ENCODE assay signal across 22 cellular contexts in genomic region chr9:84339523-84339922, GRCh38.
DNase-seq lines count a peak whose midpoint lies in the region; ATAC-seq lines count a peak whose summit lies in the region.
"Had no signal": no experiment of that assay in that cellular context is flagged by ENCODE, and none has a peak within 500 bp of the region (broad histone marks: within the 10 kb centered on the region; RNA-seq: fewer than 3 reads in every experiment).

No MANE protein-coding gene starts in this region.

- no peak for DNase-seq in activated naive CD4-positive, alpha-beta T cell treated with anti-CD3 and anti-CD28 coated beads, Interleukin-2, amount 10 ng/mL, durations not matched to agents 7 days and 5 days
- DNase-seq in activated naive CD4-positive, alpha-beta T cell (lab: John Stamatoyannopoulos, UW), result no peak
- DNase-seq in epithelial cell of prostate (ENCODE audit: low read depth, low spot score) (no peak), left kidney (ENCODE audit: low read depth, low spot score) (peak; percentile 12), GM19240 (ENCODE audit: insufficient read length, low spot score) (no peak)
- DNase-seq: activated CD4-positive, alpha-beta T cell treated with anti-CD3 and anti-CD28 coated beads, Interleukin-2, amount 50 U/mL, for 1 hour; activated gamma-delta T cell; adrenal gland; dermis blood vessel endothelial cell; Kasumi-1; NCI-H1092; NCI-H2171; NCI-H748 treated with DMSO at 0.1 percent for 48 hours; T-helper 2 cell had no signal

- CTCF ChIA-PET in activated naive CD4-positive, alpha-beta T cell treated with anti-CD3 and anti-CD28 coated beads, Interleukin-2, amount 10 ng/mL, durations not matched to agents 7 days and 5 days (lab: Charles Lee), result no interaction called here

- H3K27ac Mint-ChIP-seq in activated naive CD4-positive, alpha-beta T cell treated with anti-CD3 and anti-CD28 coated beads, Interleukin-2, amount 10 ng/mL, durations not matched to agents 7 days and 5 days, result peak overlapping the region; percentile 42

- H3K36me3 Mint-ChIP-seq in activated naive CD4-positive, alpha-beta T cell treated with anti-CD3 and anti-CD28 coated beads, Interleukin-2, amount 10 ng/mL, durations not matched to agents 7 days and 5 days, result no peaks in the 10 kb centered on the region

- no peak for ATAC-seq in HG03439 (IDR thresholded peaks at IDR 0.05; ENCODE audit: unreplicated experiment)
- no peak for ATAC-seq in HG03432 (IDR thresholded peaks at IDR 0.05; ENCODE audit: unreplicated experiment)
- no peak for ATAC-seq in GM18511 (IDR thresholded peaks at IDR 0.05; ENCODE audit: unreplicated experiment)
- ATAC-seq: left lobe of liver, Panc1 had no signal

- H3K4me3 Mint-ChIP-seq in activated naive CD4-positive, alpha-beta T cell treated with anti-CD3 and anti-CD28 coated beads, Interleukin-2, amount 10 ng/mL, durations not matched to agents 7 days and 5 days, result no peak overlapping the region

- no peaks in the 10 kb centered on the region for H3K4me1 Mint-ChIP-seq in activated naive CD4-positive, alpha-beta T cell treated with anti-CD3 and anti-CD28 coated beads, Interleukin-2, amount 10 ng/mL, durations not matched to agents 7 days and 5 days

- H3K27me3 Mint-ChIP-seq in activated naive CD4-positive, alpha-beta T cell treated with anti-CD3 and anti-CD28 coated beads, Interleukin-2, amount 10 ng/mL, durations not matched to agents 7 days and 5 days, result peaks cover 4% of the 10 kb centered on the region

- H3K9me3 Mint-ChIP-seq in activated naive CD4-positive, alpha-beta T cell treated with anti-CD3 and anti-CD28 coated beads, Interleukin-2, amount 10 ng/mL, durations not matched to agents 7 days and 5 days, result no peaks in the 10 kb centered on the region

- H3K27ac ChIP-seq in epithelial cell of prostate, result peak overlapping the region; percentile 55
- H3K27ac ChIP-seq: adrenal gland, BLaER1, vagina, VCaP had no signal
